Comparison of ENCODE assay signal across 8 cellular contexts in the genomic region with DNA sequence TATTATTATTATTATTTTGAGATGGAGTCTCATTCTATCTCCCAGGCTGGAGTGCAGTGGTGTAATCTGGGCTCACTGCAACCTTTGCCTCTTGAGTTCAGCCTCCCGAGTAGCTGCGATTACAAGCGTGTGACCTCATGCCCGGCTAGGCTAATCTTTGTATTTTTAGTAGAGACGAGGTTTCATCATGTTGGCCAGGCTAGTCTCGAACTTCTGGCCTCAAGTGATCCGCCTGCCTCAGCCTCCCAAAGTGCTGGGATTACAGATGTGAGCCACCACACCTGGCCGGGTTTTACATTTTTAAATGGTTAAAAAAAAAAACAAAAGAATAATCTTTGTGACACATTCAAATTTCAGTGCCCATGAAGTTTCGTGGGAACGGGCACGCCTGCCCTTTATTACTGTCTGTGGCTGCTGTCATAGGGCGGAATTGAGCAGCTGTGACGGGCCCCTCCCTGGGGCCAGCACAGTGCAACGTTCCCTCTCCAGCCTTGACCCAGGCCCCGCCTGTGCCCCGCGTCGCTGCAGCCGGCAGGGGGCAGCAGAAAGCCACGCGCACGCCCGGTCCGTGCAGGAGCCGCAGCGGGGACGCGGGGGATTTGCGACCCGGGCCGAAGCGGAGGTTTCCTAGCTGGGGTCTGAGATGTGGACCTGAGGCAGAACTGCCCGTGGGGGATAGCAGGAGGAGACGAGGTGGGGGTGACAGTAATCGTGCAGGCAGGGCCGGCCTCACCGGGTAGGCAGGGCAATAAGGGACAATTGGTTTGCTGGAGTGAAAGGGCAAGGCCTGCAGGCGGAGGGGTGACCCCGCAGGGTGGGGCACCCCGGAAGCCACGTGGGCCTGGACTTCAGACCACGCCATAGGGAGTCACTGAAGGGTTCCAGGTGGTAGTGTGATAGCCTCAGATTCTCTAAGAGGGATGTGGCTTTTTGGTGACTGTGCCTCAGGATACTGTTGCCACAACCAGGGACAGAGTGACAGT. TPM values are rescaled to one million over a fixed set of nuclear protein-coding genes. Genes with fewer than 3 reads are reported as not detected.
DNase-seq lines count a peak whose midpoint lies in the region; ATAC-seq, FAIRE-seq and TF ChIP-seq lines count a peak whose summit lies in the region.

No MANE protein-coding gene starts in this region.

- H3K4me3 ChIP-seq in HUES64 (ENCODE audit: low read length) (peak overlapping the region; percentile 41), neutrophil (ENCODE audit: low read depth in 1 of 2, low read length in 1 of 2) (peak overlapping the region; percentile 10 to 17)

- WGBS in HUES64: 24% methylated on average over 42 of the region's 42 CpGs

- TF ChIP-seq CTCF in neutrophil (IDR thresholded peaks at IDR 0.05): peak; percentile 92

- FAIRE-seq in frontal cortex (lab: Jason Lieb, UNC): no peak

- peak; percentile 97 for ATAC-seq in GM21526 (IDR thresholded peaks at IDR 0.05; ENCODE audit: low FRiP score, unreplicated experiment)

- no peak overlapping the region for H3K27ac ChIP-seq in HUES64 (ENCODE audit: low read depth, low read length)
- H3K27ac ChIP-seq in neutrophil: no peak overlapping the region

- H3K36me3 ChIP-seq in HUES64 (ENCODE audit: insufficient read depth, low read length) (no peaks in the 10 kb centered on the region), neutrophil (peaks cover 24% of the 10 kb centered on the region)

- no peaks in the 10 kb centered on the region for H3K9me3 ChIP-seq in HUES64 (ENCODE audit: insufficient read depth, low read depth, low read length)
- no peaks in the 10 kb centered on the region for H3K9me3 ChIP-seq in neutrophil

- peaks cover 12% of the 10 kb centered on the region; the same call in 1 of the 2 replicates for H3K4me1 ChIP-seq in HUES64 (ENCODE audit: insufficient read depth, low read length)
- H3K4me1 ChIP-seq in neutrophil (ENCODE audit: control insufficient read depth in 1 of 2, insufficient read depth in 1 of 2, low read depth in 1 of 2, low read length in 1 of 2): peaks cover 4 to 8% of the 10 kb centered on the region in 2 experiments

- peak; percentile 35 for DNase-seq in DMS153 (lab: John Stamatoyannopoulos, UW)
- peak; percentile 54 to 60 for DNase-seq in SHP77 (lab: John Stamatoyannopoulos, UW)
- peak; percentile 74 for DNase-seq in activated gamma-delta T cell treated with Interleukin-2 at 50 U/mL for 16 hours
- peak; percentile 61 to 84 for DNase-seq in frontal cortex (ENCODE audit: low spot score in 2 of 2)
- DNase-seq in superior temporal gyrus (ENCODE audit: extremely low spot score): peak; percentile 66

- no peak overlapping the region for H3K9ac ChIP-seq in HUES64 (ENCODE audit: low read depth, low read length)

- no peaks in the 10 kb centered on the region for H3K27me3 ChIP-seq in HUES64 (ENCODE audit: insufficient read depth, low read length)
- no peaks in the 10 kb centered on the region for H3K27me3 ChIP-seq in neutrophil

RNA-seq across cellular contexts. Expression of a gene that starts 54.3 kb away (rescaled TPM):
- 0.20 TPM for polyA plus RNA-seq in HUES64 (2013, experiment 1 of 2)
- polyA plus RNA-seq in HUES64 (2013, experiment 2 of 2): 1.3 TPM
- total RNA-seq in frontal cortex: 2.0 TPM

RNA-seq across cellular contexts. Expression of a gene that starts 59.6 kb away (rescaled TPM):
- polyA plus RNA-seq in HUES64 (2013, experiment 1 of 2): 119 TPM
- polyA plus RNA-seq in HUES64 (2013, experiment 2 of 2): 142 TPM
- total RNA-seq in frontal cortex: 62.8 TPM
